ENCODE assay signal across 8 cellular contexts in the genomic region with DNA sequence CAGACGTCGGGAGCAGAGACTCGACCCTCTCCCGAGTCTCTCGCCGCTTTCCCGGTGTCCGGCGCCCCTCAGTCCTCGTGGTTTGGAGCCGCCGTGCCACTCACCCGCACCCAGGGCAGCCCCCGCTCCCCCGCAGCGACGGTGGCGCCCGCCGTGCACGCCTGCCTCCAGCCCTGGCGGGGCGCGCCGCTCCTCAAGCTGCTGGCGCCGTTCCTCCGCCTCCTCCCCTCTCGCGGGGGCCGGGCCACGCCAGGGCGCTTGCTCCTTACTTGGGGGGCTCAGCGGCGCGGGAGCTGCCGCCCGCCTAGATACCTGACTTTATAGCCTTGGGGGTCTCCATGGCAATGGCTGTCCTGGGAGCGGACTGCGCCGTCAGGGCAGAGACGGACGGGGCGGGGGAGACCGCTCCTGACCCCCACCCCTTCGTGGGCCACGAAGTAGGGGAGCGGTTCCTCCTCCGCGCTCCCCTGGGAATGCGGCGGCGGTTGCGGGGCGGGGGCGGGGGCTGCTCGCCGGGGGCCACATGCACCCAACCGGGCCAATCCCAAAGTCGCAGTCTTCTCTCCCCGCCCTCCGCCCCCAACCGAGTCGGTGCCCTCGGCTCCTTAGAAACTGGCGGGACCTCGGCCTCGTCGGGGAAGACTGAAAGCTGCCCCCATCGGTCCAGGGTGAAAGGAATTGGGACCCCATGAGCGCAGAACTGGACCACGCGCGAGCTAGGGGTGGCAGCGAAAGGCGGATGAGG. TPM values are rescaled to one million over a fixed set of nuclear protein-coding genes. Genes with fewer than 3 reads are reported as not detected.
DNase-seq lines count a peak whose midpoint lies in the region; ATAC-seq and TF ChIP-seq lines count a peak whose summit lies in the region.

ANKRD63 (minus strand) TSS at position 195 of the 745 bp plus-strand sequence. CDS start 478 bp downstream, outside the sequence.

- CTCF ChIA-PET in GM10248 (lab: Yijun Ruan, JAX): interaction anchor here (0.8 to 11.5 kb wide), 9 partner anchors 9 to 66 kb away, joined by 3 to 82 read pairs (median 4); no protein-coding TSS in a partner anchor

- peak within 1 kb of the TSS; percentile 77 to 83 for H3K4me3 Mint-ChIP-seq in activated T-cell treated with anti-CD3 and anti-CD28 coated beads, Interleukin-2, amount 50 U/mL, for 72 hours

- peak within 1 kb of the TSS; percentile 33 for H3K4me3 ChIP-seq in skeletal muscle cell (ENCODE audit: low read depth, low read length)

- H3K4me1 Mint-ChIP-seq in activated T-cell treated with anti-CD3 and anti-CD28 coated beads, Interleukin-2, amount 50 U/mL, for 72 hours (ENCODE audit: low read depth): no peaks in the 10 kb centered on the region

- no peak within 1 kb of the TSS for H3K27ac Mint-ChIP-seq in activated T-cell treated with anti-CD3 and anti-CD28 coated beads, Interleukin-2, amount 50 U/mL, for 72 hours

- POLR2A ChIA-PET in GM10248 (lab: Yijun Ruan, JAX): no interaction called here

- peak; percentile 62 for DNase-seq in GM10248 (ENCODE audit: extremely low spot score)
- DNase-seq in LoVo (ENCODE audit: low spot score): peak; percentile 29
- peak; percentile 46 to 56 for DNase-seq in activated T-cell treated with anti-CD3 and anti-CD28 coated beads, Interleukin-2, amount 50 U/mL, for 72 hours
- DNase-seq in glomerular visceral epithelial cell (ENCODE audit: extremely low spot score): peak; percentile 8
- no peak for DNase-seq in skeletal muscle cell (ENCODE audit: low read depth)
- no peak for DNase-seq in DMS79 (lab: John Stamatoyannopoulos, UW)
- no peak for DNase-seq in posterior vena cava (ENCODE audit: low spot score)

- peak; percentile 51 to 65 for ATAC-seq in activated T-cell treated with anti-CD3 and anti-CD28 coated beads, Interleukin-2, amount 50 U/mL, for 72 hours (replicated peaks in 1 of 2)
- ATAC-seq in GM18502 (IDR thresholded peaks at IDR 0.05; ENCODE audit: poor library complexity, unreplicated experiment): no peak

- no peaks in the 10 kb centered on the region for H3K9me3 Mint-ChIP-seq in activated T-cell treated with anti-CD3 and anti-CD28 coated beads, Interleukin-2, amount 50 U/mL, for 72 hours

- peaks cover 33% of the 10 kb centered on the region for H3K27me3 Mint-ChIP-seq in activated T-cell treated with anti-CD3 and anti-CD28 coated beads, Interleukin-2, amount 50 U/mL, for 72 hours (ENCODE audit: low read depth)

- intact Hi-C loops in posterior vena cava (cut with DNase I): no loop called here

- no peaks in the 10 kb centered on the region for H3K36me3 Mint-ChIP-seq in activated T-cell treated with anti-CD3 and anti-CD28 coated beads, Interleukin-2, amount 50 U/mL, for 72 hours (ENCODE audit: insufficient read depth in 2 of 2)

- no peak for TF ChIP-seq CTCF in GM10248 (IDR thresholded peaks at IDR 0.05; ENCODE audit: control extremely low read depth, extremely low read depth, low read depth, missing control alignments)

RNA-seq across cellular contexts. Expression of gene ANKRD63, which starts in this region (rescaled TPM):
- total RNA-seq in activated T-cell treated with anti-CD3 and anti-CD28 coated beads, Interleukin-2, amount 50 U/mL, for 72 hours: not detected
- total RNA-seq in posterior vena cava: not detected

Comparison
In these comparisons a context has a peak if more than half of its experiments do, and no peak if none do; other contexts are left out.
1. Peak in DNase-seq and ATAC-seq in activated T-cell treated with anti-CD3 and anti-CD28 coated beads, Interleukin-2, amount 50 U/mL, for 72 hours; RNA of the gene not detected or under 1 TPM.
2. DNase-seq: peak in GM10248 (single experiment), LoVo (single experiment) and glomerular visceral epithelial cell (single experiment); none in skeletal muscle cell (single experiment), DMS79 (single experiment) and posterior vena cava (single experiment).